2 cellular contexts compared by ENCODE assay signal in genomic region chr3:58492385-58492970, GRCh38.
TF ChIP-seq lines count a peak whose summit lies in the region.

No MANE protein-coding gene starts in this region.

TF ChIP-seq in HEK293T, 16 proteins besides CTCF, POLR2A, EP300 and RAD21:
- TF ChIP-seq PKNOX1 (IDR thresholded peaks at IDR 0.05) (peak; percentile 89), ZNF384 (IDR thresholded peaks at IDR 0.05) (no peak)

TF ChIP-seq in H1, 55 proteins besides CTCF, POLR2A, EP300 and RAD21 (continued from another document):
- TF ChIP-seq, protein P1, sequence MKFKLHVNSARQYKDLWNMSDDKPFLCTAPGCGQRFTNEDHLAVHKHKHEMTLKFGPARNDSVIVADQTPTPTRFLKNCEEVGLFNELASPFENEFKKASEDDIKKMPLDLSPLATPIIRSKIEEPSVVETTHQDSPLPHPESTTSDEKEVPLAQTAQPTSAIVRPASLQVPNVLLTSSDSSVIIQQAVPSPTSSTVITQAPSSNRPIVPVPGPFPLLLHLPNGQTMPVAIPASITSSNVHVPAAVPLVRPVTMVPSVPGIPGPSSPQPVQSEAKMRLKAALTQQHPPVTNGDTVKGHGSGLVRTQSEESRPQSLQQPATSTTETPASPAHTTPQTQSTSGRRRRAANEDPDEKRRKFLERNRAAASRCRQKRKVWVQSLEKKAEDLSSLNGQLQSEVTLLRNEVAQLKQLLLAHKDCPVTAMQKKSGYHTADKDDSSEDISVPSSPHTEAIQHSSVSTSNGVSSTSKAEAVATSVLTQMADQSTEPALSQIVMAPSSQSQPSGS (IDR thresholded peaks at IDR 0.05; ENCODE audit: low read length) = no peak
- TF ChIP-seq NRF1 (IDR thresholded peaks at IDR 0.05; ENCODE audit: low read depth, low read length) = no peak
- TF ChIP-seq SP2 (IDR thresholded peaks at IDR 0.05; ENCODE audit: low read length) = no peak
- TF ChIP-seq ASH2L (IDR thresholded peaks at IDR 0.05; ENCODE audit: low read length) = peak; percentile 58
- TF ChIP-seq CBX5 (IDR thresholded peaks at IDR 0.05; ENCODE audit: low read depth, low read length) = no peak
- no peak for TF ChIP-seq POLR2AphosphoS5 (IDR thresholded peaks at IDR 0.05; ENCODE audit: low read depth, low read length)
- no peak for TF ChIP-seq SRF (IDR thresholded peaks at IDR 0.05; ENCODE audit: low read depth, low read length)
